ENCODE assay signal across 24 cellular contexts in the genomic region with DNA sequence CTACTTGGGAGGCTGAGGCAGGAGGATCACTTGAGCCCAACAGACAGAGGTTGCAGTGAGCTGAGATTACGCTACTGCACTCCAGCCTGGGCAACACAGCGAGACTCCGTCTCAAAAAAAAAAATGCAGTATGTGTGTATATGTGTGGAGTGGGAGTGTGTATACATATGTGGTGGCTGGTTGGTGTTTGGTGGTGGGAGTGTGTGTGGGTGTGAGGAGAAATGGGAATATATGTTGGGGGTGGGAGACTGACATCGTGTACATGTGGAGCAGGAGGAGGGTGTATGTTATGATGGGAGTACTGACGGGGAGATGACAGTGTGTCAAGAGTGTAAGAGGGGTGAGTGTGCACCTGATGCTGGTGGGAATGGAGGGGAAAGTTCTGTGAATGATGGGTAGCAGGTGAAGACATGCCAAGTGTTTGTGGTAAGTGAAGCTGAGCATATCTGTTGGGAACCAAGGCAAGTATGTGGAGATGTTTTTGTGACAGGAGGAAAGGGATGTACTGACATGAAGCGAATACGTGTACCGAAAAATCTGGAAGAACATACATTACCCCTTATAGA. TPM values are rescaled to one million over a fixed set of nuclear protein-coding genes. Genes with fewer than 3 reads are reported as not detected.
A peak's percentile ranks its signal among the peaks of the same experiment; 100 is the strongest.
DNase-seq lines count a peak whose midpoint lies in the region; ATAC-seq, FAIRE-seq and TF ChIP-seq lines count a peak whose summit lies in the region.
"Had no signal": no experiment of that assay in that cellular context is flagged by ENCODE, and none has a peak within 500 bp of the region (broad histone marks: within the 10 kb centered on the region; RNA-seq: fewer than 3 reads in every experiment).

No MANE protein-coding gene starts in this region.

- no peak for TF ChIP-seq POLR2A in GM12891 (IDR thresholded peaks at IDR 0.05; ENCODE audit: low read depth, low read length)

- H2AFZ ChIP-seq in neural progenitor cell (replicated peaks): no peak overlapping the region

- H3F3A ChIP-seq in neural progenitor cell (ENCODE audit: low read depth): peaks cover 12% of the 10 kb centered on the region

- peaks cover 29% of the 10 kb centered on the region for H3K79me2 ChIP-seq in neural progenitor cell (ENCODE audit: low read depth)

- ATAC-seq in HG02970 (IDR thresholded peaks at IDR 0.05; ENCODE audit: low FRiP score, unreplicated experiment) (no peak), HG02759 (IDR thresholded peaks at IDR 0.05; ENCODE audit: unreplicated experiment) (no peak), esophagus mucosa (no peak)
- ATAC-seq: gastrocnemius medialis; GM12878; stimulated activated naive CD8-positive, alpha-beta T cell treated with anti-CD3 and anti-CD28 coated beads, Interleukin-15, Interleukin-2, amounts not matched to agents 100 U/mL and 50 U/mL, for 24 hours had no signal

- H3K9ac ChIP-seq in neural progenitor cell: no peak overlapping the region

- H3K4me3 Mint-ChIP-seq in T-helper 1 cell treated with Interleukin-12 subunit alpha and Interleukin-12 subunit beta and Interleukin-4 antibody, amounts not matched to agents 30 μg/mL and 1 μg/mL, for 36 hours: peak overlapping the region; percentile 3
- H3K4me3 Mint-ChIP-seq in chondrocyte (ENCODE audit: unreplicated experiment) (no peak overlapping the region), neural progenitor cell (peak overlapping the region; percentile 44)
- H3K4me3 Mint-ChIP-seq: activated CD4-positive, alpha-beta memory T cell treated with anti-CD3 and anti-CD28 coated beads for 36 hours; activated naive CD4-positive, alpha-beta T cell treated with anti-CD3 and anti-CD28 coated beads, Interleukin-2, amount 10 ng/mL, durations not matched to agents 7 days and 5 days had no signal

- H3K27ac ChIP-seq in neural progenitor cell: no peak overlapping the region
- H3K27ac ChIP-seq: 22Rv1, gastrocnemius medialis, thyroid gland had no signal

- no peak overlapping the region for H3K4me3 ChIP-seq in neural progenitor cell
- H3K4me3 ChIP-seq: gastrocnemius medialis, GM12878, thyroid gland had no signal

- peaks cover 29% of the 10 kb centered on the region for H4K20me1 ChIP-seq in neural progenitor cell (ENCODE audit: low read depth)

- DNase-seq in T-helper 1 cell (no peak), GM12891 (ENCODE audit: insufficient read length, low spot score) (no peak), chondrocyte (ENCODE audit: low spot score) (no peak), neural progenitor cell (ENCODE audit: low spot score) (no peak)
- DNase-seq: activated CD4-positive, alpha-beta memory T cell treated with anti-CD3 and anti-CD28 coated beads for 36 hours; activated naive CD4-positive, alpha-beta T cell treated with anti-CD3 and anti-CD28 coated beads, Interleukin-2, amount 10 ng/mL, durations not matched to agents 7 days and 5 days; activated T-cell treated with anti-CD3 and anti-CD28 coated beads, Interleukin-2, amount 50 U/mL, for 1 hour; DND-41; effector CD4-positive, alpha-beta T cell; gastrocnemius medialis; NCI-H1105; NCI-H2029; NCI-H446 treated with DMSO at 0.1 percent for 48 hours; SHP77 treated with DMSO at 0.1 percent for 48 hours; small intestine; stimulated activated naive CD8-positive, alpha-beta T cell treated with anti-CD3 and anti-CD28 coated beads, Interleukin-15, Interleukin-2, amounts not matched to agents 100 U/mL and 50 U/mL, for 24 hours; thyroid gland had no signal

- H3K4me1 Mint-ChIP-seq in T-helper 1 cell treated with Interleukin-12 subunit alpha and Interleukin-12 subunit beta and Interleukin-4 antibody, amounts not matched to agents 30 μg/mL and 1 μg/mL, for 36 hours (ENCODE audit: low read depth): peaks cover 24% of the 10 kb centered on the region
- H3K4me1 Mint-ChIP-seq in chondrocyte (ENCODE audit: low read depth) (peaks cover 26% of the 10 kb centered on the region), neural progenitor cell (peaks cover 39% of the 10 kb centered on the region)

- no peaks in the 10 kb centered on the region for H3K9me3 Mint-ChIP-seq in T-helper 1 cell treated with Interleukin-12 subunit alpha and Interleukin-12 subunit beta and Interleukin-4 antibody, amounts not matched to agents 30 μg/mL and 1 μg/mL, for 36 hours
- H3K9me3 Mint-ChIP-seq in chondrocyte (ENCODE audit: low read depth) (no peaks in the 10 kb centered on the region), neural progenitor cell (no peaks in the 10 kb centered on the region)
- H3K9me3 Mint-ChIP-seq: activated CD4-positive, alpha-beta memory T cell treated with anti-CD3 and anti-CD28 coated beads for 36 hours; activated naive CD4-positive, alpha-beta T cell treated with anti-CD3 and anti-CD28 coated beads, Interleukin-2, amount 10 ng/mL, durations not matched to agents 7 days and 5 days had no signal

- H3K4me1 ChIP-seq in neural progenitor cell: peaks cover 15% of the 10 kb centered on the region

- H3K27me3 ChIP-seq in neural progenitor cell: peaks cover 4% of the 10 kb centered on the region
- H3K27me3 ChIP-seq: gastrocnemius medialis, thyroid gland had no signal

- peak; percentile 71 for FAIRE-seq in GM12891 (lab: Jason Lieb, UNC)
- FAIRE-seq: GM12878, keratinocyte, small intestine had no signal

- peak overlapping the region; percentile 67 for H3K27ac Mint-ChIP-seq in T-helper 1 cell treated with Interleukin-12 subunit alpha and Interleukin-12 subunit beta and Interleukin-4 antibody, amounts not matched to agents 30 μg/mL and 1 μg/mL, for 36 hours
- H3K27ac Mint-ChIP-seq in chondrocyte (ENCODE audit: unreplicated experiment) (peak overlapping the region; percentile 49), neural progenitor cell (no peak overlapping the region)
- H3K27ac Mint-ChIP-seq: activated CD4-positive, alpha-beta memory T cell treated with anti-CD3 and anti-CD28 coated beads for 36 hours; activated naive CD4-positive, alpha-beta T cell treated with anti-CD3 and anti-CD28 coated beads, Interleukin-2, amount 10 ng/mL, durations not matched to agents 7 days and 5 days had no signal

- no peak overlapping the region for H3K4me2 ChIP-seq in neural progenitor cell

- no peak for TF ChIP-seq CTCF in chondrocyte (IDR thresholded peaks at IDR 0.05)
- TF ChIP-seq CTCF in neural progenitor cell (IDR thresholded peaks at IDR 0.05): no peak

- peaks cover 10% of the 10 kb centered on the region for H3K36me3 Mint-ChIP-seq in T-helper 1 cell treated with Interleukin-12 subunit alpha and Interleukin-12 subunit beta and Interleukin-4 antibody, amounts not matched to agents 30 μg/mL and 1 μg/mL, for 36 hours (ENCODE audit: low read depth)
- H3K36me3 Mint-ChIP-seq in chondrocyte (ENCODE audit: low read depth): peaks cover 4% of the 10 kb centered on the region
- H3K36me3 Mint-ChIP-seq in neural progenitor cell: peaks cover 6% of the 10 kb centered on the region

- H3K27me3 Mint-ChIP-seq in T-helper 1 cell treated with Interleukin-12 subunit alpha and Interleukin-12 subunit beta and Interleukin-4 antibody, amounts not matched to agents 30 μg/mL and 1 μg/mL, for 36 hours (ENCODE audit: low read depth): peaks cover 3% of the 10 kb centered on the region
- no peaks in the 10 kb centered on the region for H3K27me3 Mint-ChIP-seq in chondrocyte (ENCODE audit: low read depth)
- peaks cover 16% of the 10 kb centered on the region for H3K27me3 Mint-ChIP-seq in neural progenitor cell (ENCODE audit: insufficient read depth, low read depth)
- H3K27me3 Mint-ChIP-seq: activated CD4-positive, alpha-beta memory T cell treated with anti-CD3 and anti-CD28 coated beads for 36 hours; activated naive CD4-positive, alpha-beta T cell treated with anti-CD3 and anti-CD28 coated beads, Interleukin-2, amount 10 ng/mL, durations not matched to agents 7 days and 5 days had no signal

- H3K36me3 ChIP-seq in neural progenitor cell: no peaks in the 10 kb centered on the region
- H3K36me3 ChIP-seq: gastrocnemius medialis, thyroid gland had no signal

- no peaks in the 10 kb centered on the region for H3K9me3 ChIP-seq in neural progenitor cell (ENCODE audit: low read depth)
- H3K9me3 ChIP-seq: gastrocnemius medialis, thyroid gland had no signal

TF ChIP-seq in GM12891, 5 proteins besides CTCF, POLR2A, EP300 and RAD21:
- no peak for TF ChIP-seq POLR2AphosphoS5 (IDR thresholded peaks at IDR 0.05; ENCODE audit: low read depth, low read length)
- TF ChIP-seq TAF1 (IDR thresholded peaks at IDR 0.05; ENCODE audit: low read depth, low read length): no peak
- TF ChIP-seq PAX5 (IDR thresholded peaks at IDR 0.05; ENCODE audit: insufficient read depth, low read length, severe bottlenecking): no peak
- no peak for TF ChIP-seq POU2F2 (IDR thresholded peaks at IDR 0.05; ENCODE audit: low read depth, low read length)
- TF ChIP-seq SPI1 (IDR thresholded peaks at IDR 0.05; ENCODE audit: low read depth, low read length): no peak

RNA-seq across cellular contexts. Expression of a gene that starts 4.2 kb away (rescaled TPM):
- 18.6 TPM for polyA plus RNA-seq in GM12891 (2012; ENCODE audit: low read depth, missing spikeins)
- 72.0 to 85.2 TPM (median 72.1 TPM) in 3 replicates for total RNA-seq in chondrocyte
- 25.9 and 37.3 TPM in 2 replicates for total RNA-seq in neural progenitor cell (ENCODE audit: low replicate concordance)
- total RNA-seq in esophagus mucosa: 11.6 TPM
